16 cellular contexts compared by ENCODE assay signal in genomic region chr10:22323538-22324305, GRCh38. TPM values are rescaled to one million over a fixed set of nuclear protein-coding genes. Genes with fewer than 3 reads are reported as not detected.
DNase-seq lines count a peak whose midpoint lies in the region; ATAC-seq and TF ChIP-seq lines count a peak whose summit lies in the region.
"Had no signal": no experiment of that assay in that cellular context is flagged by ENCODE, and none has a peak within 500 bp of the region (broad histone marks: within the 10 kb centered on the region; RNA-seq: fewer than 3 reads in every experiment).

No MANE protein-coding gene starts in this region.

- H3K27me3 ChIP-seq in endodermal cell (ENCODE audit: control insufficient read depth, insufficient read depth, low read length, poor library complexity, severe bottlenecking) (peaks cover 65% of the 10 kb centered on the region), stomach smooth muscle (ENCODE audit: control insufficient read depth in 1 of 2, insufficient read depth in 2 of 2, low read length in 2 of 2) (peaks cover 0 to 2% of the 10 kb centered on the region in 2 donors), SJCRH30 (peaks cover 6% of the 10 kb centered on the region)

- H3K27ac ChIP-seq in endodermal cell (ENCODE audit: low read depth, low read length) (no peak overlapping the region), stomach smooth muscle (ENCODE audit: low read length) (no peak overlapping the region), SJCRH30 (no peak overlapping the region)
- H3K27ac ChIP-seq: brain microvascular endothelial cell, SJSA1, suprapubic skin had no signal

- TF ChIP-seq CTCF in endodermal cell (conservative IDR thresholded peaks at IDR 0.05), result no peak

- peaks cover 8% of the 10 kb centered on the region for H3K36me3 Mint-ChIP-seq in activated T-cell treated with anti-CD3 and anti-CD28 coated beads, Interleukin-2, amount 50 U/mL, for 4 hours (ENCODE audit: insufficient read depth)
- peaks cover 9% of the 10 kb centered on the region for H3K36me3 Mint-ChIP-seq in endodermal cell (ENCODE audit: low read depth)

- H3K4me1 ChIP-seq in endodermal cell (ENCODE audit: control insufficient read depth, insufficient read depth, low read length) (no peaks in the 10 kb centered on the region), stomach smooth muscle (ENCODE audit: control insufficient read depth, insufficient read depth, low read length) (peaks cover 9% of the 10 kb centered on the region), SJCRH30 (peaks cover 27% of the 10 kb centered on the region)

- DNase-seq in activated T-cell treated with anti-CD3 and anti-CD28 coated beads, Interleukin-2, amount 50 U/mL, for 4 hours, result no peak
- no peak for DNase-seq in activated T-cell treated with anti-CD3 and anti-CD28 coated beads, Interleukin-2, amount 50 U/mL, for 48 hours
- DNase-seq in SK-MEL-5 (ENCODE audit: low read depth, low spot score) (peak; percentile 89), endodermal cell (no peak), HuH-7 (ENCODE audit: low spot score) (no peak), islet precursor cell (no peak), SJCRH30 (no peak)
- DNase-seq: brain microvascular endothelial cell, NCI-H1417, NCI-H69 had no signal

- H3K9me3 Mint-ChIP-seq in activated T-cell treated with anti-CD3 and anti-CD28 coated beads, Interleukin-2, amount 50 U/mL, for 4 hours, result no peaks in the 10 kb centered on the region
- H3K9me3 Mint-ChIP-seq in endodermal cell, result no peaks in the 10 kb centered on the region

- no peak for ATAC-seq in activated T-cell treated with anti-CD3 and anti-CD28 coated beads, Interleukin-2, amount 50 U/mL, for 4 hours

- peaks cover 27% of the 10 kb centered on the region for H3K27me3 Mint-ChIP-seq in activated T-cell treated with anti-CD3 and anti-CD28 coated beads, Interleukin-2, amount 50 U/mL, for 4 hours (ENCODE audit: low read depth)
- peaks cover 73% of the 10 kb centered on the region for H3K27me3 Mint-ChIP-seq in endodermal cell (ENCODE audit: insufficient read depth)

- H3K4me3 ChIP-seq in endodermal cell (ENCODE audit: low read length) (peak overlapping the region; percentile 80), stomach smooth muscle (ENCODE audit: low read length in 2 of 2) (peak overlapping the region; percentile 4 to 44), SJCRH30 (no peak overlapping the region)
- H3K4me3 ChIP-seq: lung, SJSA1 had no signal

- no peak overlapping the region for H3K27ac Mint-ChIP-seq in endodermal cell

- in situ Hi-C loops in SK-MEL-5 (cut with HindIII; ENCODE audit: low pct_unique_long_range_greater_than_20kb, low sequenced_read_pairs), result no loop called here

- H3K9ac ChIP-seq in endodermal cell (ENCODE audit: extremely low read depth, low read length, poor library complexity, severe bottlenecking), result no peak overlapping the region
- no peak overlapping the region for H3K9ac ChIP-seq in stomach smooth muscle (ENCODE audit: low read length in 2 of 2)

- H3K9me3 ChIP-seq in endodermal cell (ENCODE audit: control insufficient read depth, low read length) (no peaks in the 10 kb centered on the region), stomach smooth muscle (ENCODE audit: control insufficient read depth in 2 of 2, low read length in 2 of 2) (no peaks in the 10 kb centered on the region), SJCRH30 (replicated peaks) (no peaks in the 10 kb centered on the region)
- H3K9me3 ChIP-seq: SJSA1, suprapubic skin had no signal

- peaks cover 18% of the 10 kb centered on the region for H3K36me3 ChIP-seq in endodermal cell (ENCODE audit: control insufficient read depth, insufficient read depth, low read length)
- H3K36me3 ChIP-seq in stomach smooth muscle (ENCODE audit: control insufficient read depth in 2 of 2, insufficient read depth in 2 of 2, low read length in 2 of 2), result peaks cover 0 to 7% of the 10 kb centered on the region in 2 donors
- peaks cover 21% of the 10 kb centered on the region for H3K36me3 ChIP-seq in SJCRH30
- H3K36me3 ChIP-seq: suprapubic skin had no signal

- peak overlapping the region; percentile 90 for H3K4me3 Mint-ChIP-seq in activated T-cell treated with anti-CD3 and anti-CD28 coated beads, Interleukin-2, amount 50 U/mL, for 4 hours
- peak overlapping the region; percentile 68 for H3K4me3 Mint-ChIP-seq in endodermal cell

- WGBS in endodermal cell (ENCODE audit: insufficient coverage in 1 of 2, insufficient read length in 1 of 2), 2 experiments, result 2 to 17% methylated on average over 2 to 5 of the region's 5 CpGs

- peaks cover 41% of the 10 kb centered on the region for H3K4me1 Mint-ChIP-seq in activated T-cell treated with anti-CD3 and anti-CD28 coated beads, Interleukin-2, amount 50 U/mL, for 4 hours (ENCODE audit: low read depth)
- H3K4me1 Mint-ChIP-seq in endodermal cell, result peaks cover 37% of the 10 kb centered on the region

RNA-seq across cellular contexts. Expression of gene BMI1, which starts 2.8 kb away (rescaled TPM):
- 10 to 100 TPM; 80.9 to 96.1 (median 89.5) TPM for total RNA-seq in activated T-cell treated with anti-CD3 and anti-CD28 coated beads, Interleukin-2, amount 50 U/mL, for 4 hours
- total RNA-seq in SK-MEL-5 (2014; rRNA removed; shearing (Covaris generic)), result 54.1 and 65.0 TPM in 2 replicates
- 29.4 and 32.0 TPM in 2 replicates for polyA plus RNA-seq in SK-MEL-5 (2015; cell fraction: cytosol; rRNA removed)
- 105 and 143 TPM in 2 replicates for polyA plus RNA-seq in SK-MEL-5 (2015; cell fraction: nucleus; rRNA removed)
- total RNA-seq in endodermal cell, result 10 to 100 TPM; 12.2 to 15.5 TPM
- polyA plus RNA-seq in endodermal cell (2013, experiment 1 of 2), result 37.9 TPM
- polyA plus RNA-seq in endodermal cell (2013, experiment 2 of 2), result 31.3 TPM
- 81.9 and 103 TPM in 2 replicates for total RNA-seq in SJCRH30 (2014; rRNA removed; shearing (Covaris generic))

RNA-seq across cellular contexts. Expression of gene COMMD3, which starts 7.5 kb away (rescaled TPM):
- 10 to 100 TPM; 49.3 to 56.4 (median 51.0) TPM for total RNA-seq in activated T-cell treated with anti-CD3 and anti-CD28 coated beads, Interleukin-2, amount 50 U/mL, for 4 hours
- 50.6 and 50.7 TPM in 2 replicates for total RNA-seq in SK-MEL-5 (2014; rRNA removed; shearing (Covaris generic))
- 19.6 and 21.4 TPM in 2 replicates for polyA plus RNA-seq in SK-MEL-5 (2015; cell fraction: cytosol; rRNA removed)
- 111 and 135 TPM in 2 replicates for polyA plus RNA-seq in SK-MEL-5 (2015; cell fraction: nucleus; rRNA removed)
- total RNA-seq in endodermal cell, result 10 to 100 TPM; 10.4 to 14.9 TPM
- 30.4 TPM for polyA plus RNA-seq in endodermal cell (2013, experiment 1 of 2)
- polyA plus RNA-seq in endodermal cell (2013, experiment 2 of 2), result 22.6 TPM
- total RNA-seq in SJCRH30 (2014; rRNA removed; shearing (Covaris generic)), result 47.7 and 49.7 TPM in 2 replicates

RNA-seq across cellular contexts. Expression of gene SPAG6, which starts 21.6 kb away (rescaled TPM):
- total RNA-seq in activated T-cell treated with anti-CD3 and anti-CD28 coated beads, Interleukin-2, amount 50 U/mL, for 4 hours, result not detected
- total RNA-seq in SK-MEL-5 (2014; rRNA removed; shearing (Covaris generic)), result not detected in 2 replicates
- 0.05 and 0.28 TPM in 2 replicates for polyA plus RNA-seq in SK-MEL-5 (2015; cell fraction: cytosol; rRNA removed)
- not detected in 2 replicates for polyA plus RNA-seq in SK-MEL-5 (2015; cell fraction: nucleus; rRNA removed)
- total RNA-seq in endodermal cell, result 1 to 10 TPM; 1.1 to 2.1 TPM
- 1.9 TPM for polyA plus RNA-seq in endodermal cell (2013, experiment 1 of 2)
- polyA plus RNA-seq in endodermal cell (2013, experiment 2 of 2), result 1.7 TPM
- total RNA-seq in SJCRH30 (2014; rRNA removed; shearing (Covaris generic)), result 0.25 and 1.3 TPM in 2 replicates
- total RNA-seq: activated CD8-positive, alpha-beta memory T cell treated with anti-CD3 and anti-CD28 coated beads for 36 hours; endothelial cell of umbilical vein; SJSA1 had no signal
- polyA plus RNA-seq: endothelial cell of umbilical vein had no signal
